Comparison of ENCODE assay signal across 30 cellular contexts in the genomic region with DNA sequence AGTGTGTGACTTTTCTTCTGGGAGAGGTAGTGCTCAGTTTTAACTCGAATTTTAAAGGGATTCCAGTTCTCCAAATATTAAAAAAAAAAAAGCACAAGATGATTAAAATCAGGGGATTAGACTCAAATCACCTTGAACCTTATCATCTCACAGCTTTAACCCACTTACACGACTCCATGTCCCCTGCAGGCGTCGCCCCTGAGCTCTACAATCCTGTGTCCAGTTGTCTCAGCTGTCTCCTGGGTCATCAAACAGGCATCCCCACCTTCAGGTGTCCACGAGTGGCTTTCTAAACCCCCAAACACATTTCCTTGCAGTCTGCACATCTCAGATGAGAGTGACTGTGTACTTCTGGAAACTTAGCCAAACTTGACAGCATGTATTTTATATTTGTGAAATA.
"Had no signal": no experiment of that assay in that cellular context is flagged by ENCODE, and none has a peak within 500 bp of the region (broad histone marks: within the 10 kb centered on the region; RNA-seq: fewer than 3 reads in every experiment).

No MANE protein-coding gene starts in this region.

- H3K4me3 Mint-ChIP-seq: mesothelial cell of epicardium; nephron; neural progenitor cell; stimulated activated memory B cell treated with anti-CD40 and anti-IgM and Interleukin-4, amounts not matched to agents 10 μg/mL and 1 μg/mL and 100 μg/mL, for 72 hours; type B pancreatic cell had no signal

- H3K27ac Mint-ChIP-seq: mesothelial cell of epicardium; naive B cell; nephron; neural progenitor cell; stimulated activated memory B cell treated with anti-CD40 and anti-IgM and Interleukin-4, amounts not matched to agents 10 μg/mL and 1 μg/mL and 100 μg/mL, for 72 hours; type B pancreatic cell had no signal

- H3K4me1 Mint-ChIP-seq: neural progenitor cell had no signal

- H3K9me3 ChIP-seq: neutrophil, right atrium auricular region, right lobe of liver, vagina had no signal

- H3K27me3 ChIP-seq: heart left ventricle, neutrophil, right atrium auricular region, right lobe of liver, tibial nerve, vagina had no signal

- ATAC-seq: heart left ventricle; left cardiac atrium; left lobe of liver; left ventricle myocardium superior; lower lobe of right lung; right lobe of liver; stimulated activated memory B cell treated with anti-CD40 and anti-IgM and Interleukin-4, amounts not matched to agents 10 μg/mL and 1 μg/mL and 100 μg/mL, for 72 hours; stimulated activated naive CD8-positive, alpha-beta T cell treated with anti-CD3 and anti-CD28 coated beads, Interleukin-15, amount 100 ng/mL, for 72 hours had no signal

- H3K27me3 Mint-ChIP-seq: naive B cell; stimulated activated memory B cell treated with anti-CD40 and anti-IgM and Interleukin-4, amounts not matched to agents 10 μg/mL and 1 μg/mL and 100 μg/mL, for 72 hours; stimulated activated naive CD8-positive, alpha-beta T cell treated with anti-CD3 and anti-CD28 coated beads, Interleukin-15, amount 100 ng/mL, for 72 hours; type B pancreatic cell had no signal

- H3K4me1 ChIP-seq: lower lobe of right lung, neural progenitor cell, parathyroid adenoma, right atrium auricular region, right lobe of liver, vagina had no signal

- H3K36me3 ChIP-seq: neural progenitor cell had no signal

- FAIRE-seq: keratinocyte had no signal

- DNase-seq: heart left ventricle; kidney glomerular epithelial cell; left cardiac atrium; left ventricle myocardium superior; lower lobe of right lung; mammary epithelial cell; mesenchymal stem cell; naive B cell; occipital lobe; right lobe of liver; stimulated activated CD4-positive, alpha-beta T cell treated with anti-CD3 and anti-CD28 coated beads, Interleukin-1b, Interleukin-23, amount 100 ng/mL, for 48 hours; stimulated activated CD4-positive, alpha-beta T cell treated with anti-CD3 and anti-CD28 coated beads, Interleukin-2, amount 100 ng/mL, for 48 hours; stimulated activated CD4-positive, alpha-beta T cell treated with anti-CD3 and anti-CD28 coated beads, Interleukin-4, amount 100 ng/mL, for 4 hours; stimulated activated CD8-positive, alpha-beta memory T cell treated with anti-CD3 and anti-CD28 coated beads, Interleukin-4, amount 100 ng/mL, for 48 hours; stimulated activated naive CD4-positive, alpha-beta T cell treated with Interleukin-2 at 50 U/mL for 16 hours; stimulated activated naive CD8-positive, alpha-beta T cell treated with anti-CD3 and anti-CD28 coated beads, Interleukin-15, amount 100 ng/mL, for 72 hours; substantia nigra had no signal

- H3K9me3 Mint-ChIP-seq: mesothelial cell of epicardium, nephron, type B pancreatic cell had no signal

- H3K27ac ChIP-seq: lower lobe of right lung, neural progenitor cell, neutrophil, parathyroid adenoma, right atrium auricular region, right lobe of liver, tibial nerve, vagina had no signal

- H2AFZ ChIP-seq: neural progenitor cell, parathyroid adenoma had no signal

- H3K4me3 ChIP-seq: heart left ventricle, lower lobe of right lung, neural progenitor cell, right atrium auricular region, right lobe of liver, smooth muscle cell, tibial nerve, vagina had no signal

- H3K4me2 ChIP-seq: neural progenitor cell, smooth muscle cell had no signal

- H3K9ac ChIP-seq: neural progenitor cell, parathyroid adenoma had no signal
